In genomic region chr2:168715849-168716248, GRCh38 we compare ENCODE assay signal across 1 cellular context.
TF ChIP-seq lines count a peak whose summit lies in the region.

No MANE protein-coding gene starts in this region.

TF ChIP-seq in A549, 52 proteins besides CTCF, POLR2A, EP300 and RAD21 (continued from another document):
- TF ChIP-seq REST (IDR thresholded peaks at IDR 0.05): no peak
TF ChIP-seq in A549: peak in this region for 1.
